Comparison of ENCODE assay signal across 1 cellular context in the genomic region with DNA sequence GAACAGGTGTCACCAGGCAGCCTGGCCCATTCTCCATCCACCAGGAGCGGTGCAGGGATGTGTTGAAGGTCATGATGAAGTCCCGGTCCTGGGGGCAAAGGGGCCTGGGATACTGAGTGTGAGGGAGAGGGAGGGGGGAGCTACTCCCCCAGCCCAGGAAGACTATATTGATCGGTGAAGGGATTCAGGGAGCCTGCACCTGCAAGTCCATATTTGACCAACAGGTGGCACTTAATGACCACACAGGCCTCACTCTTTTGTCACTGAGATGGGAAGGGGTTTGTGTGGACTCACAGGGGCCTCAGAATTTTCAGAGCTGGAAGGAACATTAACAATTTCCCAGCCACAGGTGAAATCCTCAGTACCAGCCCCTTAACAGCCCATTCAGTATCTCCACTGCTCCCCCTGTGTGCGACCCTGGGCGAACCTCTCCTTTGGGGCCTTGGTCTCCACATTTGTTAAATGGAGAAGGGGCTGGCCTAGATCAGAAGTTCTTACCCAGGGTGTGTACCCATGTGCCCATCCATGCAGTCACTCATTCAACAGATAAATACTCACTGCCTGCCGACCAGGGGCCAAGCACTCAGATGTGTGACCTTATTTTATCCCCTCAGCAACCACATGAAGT.
A peak's percentile ranks its signal among the peaks of the same experiment; 100 is the strongest.
TF ChIP-seq lines count a peak whose summit lies in the region.

No MANE protein-coding gene starts in this region.

TF ChIP-seq in PFSK-1, 5 proteins besides CTCF, POLR2A, EP300 and RAD21 (continued from another document):
- TF ChIP-seq, protein P1, sequence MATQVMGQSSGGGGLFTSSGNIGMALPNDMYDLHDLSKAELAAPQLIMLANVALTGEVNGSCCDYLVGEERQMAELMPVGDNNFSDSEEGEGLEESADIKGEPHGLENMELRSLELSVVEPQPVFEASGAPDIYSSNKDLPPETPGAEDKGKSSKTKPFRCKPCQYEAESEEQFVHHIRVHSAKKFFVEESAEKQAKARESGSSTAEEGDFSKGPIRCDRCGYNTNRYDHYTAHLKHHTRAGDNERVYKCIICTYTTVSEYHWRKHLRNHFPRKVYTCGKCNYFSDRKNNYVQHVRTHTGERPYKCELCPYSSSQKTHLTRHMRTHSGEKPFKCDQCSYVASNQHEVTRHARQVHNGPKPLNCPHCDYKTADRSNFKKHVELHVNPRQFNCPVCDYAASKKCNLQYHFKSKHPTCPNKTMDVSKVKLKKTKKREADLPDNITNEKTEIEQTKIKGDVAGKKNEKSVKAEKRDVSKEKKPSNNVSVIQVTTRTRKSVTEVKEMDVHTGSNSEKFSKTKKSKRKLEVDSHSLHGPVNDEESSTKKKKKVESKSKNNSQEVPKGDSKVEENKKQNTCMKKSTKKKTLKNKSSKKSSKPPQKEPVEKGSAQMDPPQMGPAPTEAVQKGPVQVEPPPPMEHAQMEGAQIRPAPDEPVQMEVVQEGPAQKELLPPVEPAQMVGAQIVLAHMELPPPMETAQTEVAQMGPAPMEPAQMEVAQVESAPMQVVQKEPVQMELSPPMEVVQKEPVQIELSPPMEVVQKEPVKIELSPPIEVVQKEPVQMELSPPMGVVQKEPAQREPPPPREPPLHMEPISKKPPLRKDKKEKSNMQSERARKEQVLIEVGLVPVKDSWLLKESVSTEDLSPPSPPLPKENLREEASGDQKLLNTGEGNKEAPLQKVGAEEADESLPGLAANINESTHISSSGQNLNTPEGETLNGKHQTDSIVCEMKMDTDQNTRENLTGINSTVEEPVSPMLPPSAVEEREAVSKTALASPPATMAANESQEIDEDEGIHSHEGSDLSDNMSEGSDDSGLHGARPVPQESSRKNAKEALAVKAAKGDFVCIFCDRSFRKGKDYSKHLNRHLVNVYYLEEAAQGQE (IDR thresholded peaks at IDR 0.05; ENCODE audit: insufficient read depth in 1 of 2, low read depth in 2 of 2, low read length in 2 of 2), result peak; percentile 56 to 68; a peak in 2 of 4 replicates
- TF ChIP-seq POLR2AphosphoS5 (IDR thresholded peaks at IDR 0.05; ENCODE audit: low read depth, low read length), result no peak
- no peak for TF ChIP-seq FOXP2 (optimal IDR thresholded peaks at IDR 0.05; ENCODE audit: borderline replicate concordance, extremely low read depth, extremely low read length, insufficient read depth)
- no peak for TF ChIP-seq SIN3A (IDR thresholded peaks at IDR 0.05; ENCODE audit: borderline replicate concordance, insufficient read depth, low read length)
